ENCODE assay signal across 8 cellular contexts in genomic region chr1:201469645-201470074, GRCh38. TPM values are rescaled to one million over a fixed set of nuclear protein-coding genes. Genes with fewer than 3 reads are reported as not detected.
DNase-seq lines count a peak whose midpoint lies in the region; ATAC-seq and TF ChIP-seq lines count a peak whose summit lies in the region.

No MANE protein-coding gene starts in this region.

- intact Hi-C loops in lower leg skin (cut with DNase I; ENCODE audit: low total_unique reads) = no loop called here

- no peak for ATAC-seq in GM18511 (IDR thresholded peaks at IDR 0.05; ENCODE audit: unreplicated experiment)

- DNase-seq in GM12864 (ENCODE audit: low read depth) (no peak), fibroblast of pulmonary artery (ENCODE audit: low read depth) (no peak), lower leg skin (ENCODE audit: low spot score in 2 of 2) (no peak), NK-92 (lab: John Stamatoyannopoulos, UW; ENCODE audit: unreplicated experiment) (no peak), NCI-H748 (lab: John Stamatoyannopoulos, UW; ENCODE audit: unreplicated experiment) (no peak)

- peaks cover 5% of the 10 kb centered on the region for H3K36me3 ChIP-seq in rectal smooth muscle tissue (ENCODE audit: control insufficient read depth, insufficient read depth, low read length)

- no peak overlapping the region for H3K9ac ChIP-seq in rectal smooth muscle tissue (ENCODE audit: low read length)

- no peaks in the 10 kb centered on the region for H3K27me3 ChIP-seq in rectal smooth muscle tissue (ENCODE audit: control insufficient read depth, insufficient read depth, low read length)

- WGBS in lower leg skin, 2 donors = 53 to 62% methylated on average over 15 to 16 of the region's 16 CpGs

- H3K27ac ChIP-seq in rectal smooth muscle tissue (ENCODE audit: low read depth, low read length) = peak overlapping the region; percentile 98

- TF ChIP-seq CTCF in GM12864 (IDR thresholded peaks at IDR 0.05; ENCODE audit: low read depth, low read length, missing control alignments) (no peak), WI38 (IDR thresholded peaks at IDR 0.05; ENCODE audit: low read depth, low read length) (no peak), fibroblast of pulmonary artery (IDR thresholded peaks at IDR 0.05; ENCODE audit: low read length, missing control alignments) (no peak), lower leg skin (IDR thresholded peaks at IDR 0.05) (no peak)

- no peak for TF ChIP-seq POLR2A in lower leg skin (IDR thresholded peaks at IDR 0.05)

- H3K4me3 ChIP-seq in GM12864 (ENCODE audit: low read depth, low read length) (peak overlapping the region; percentile 82), WI38 (ENCODE audit: low read depth, low read length) (peak overlapping the region; percentile 100), fibroblast of pulmonary artery (replicated peaks; ENCODE audit: low read depth, low read length) (peak overlapping the region; percentile 97), rectal smooth muscle tissue (ENCODE audit: low read length) (peak overlapping the region; percentile 60), lower leg skin (ENCODE audit: low read depth, poor library complexity, severe bottlenecking) (no peak overlapping the region)

- H3K4me1 ChIP-seq in rectal smooth muscle tissue (ENCODE audit: control insufficient read depth, insufficient read depth, low read length) = peaks cover 20% of the 10 kb centered on the region

RNA-seq across cellular contexts. Expression of gene PHLDA3, which starts 0.7 kb away (rescaled TPM):
- 100 to 1,000 TPM in 1 of 4 donors, 10 to 100 TPM in 3; 63.0 to 110 (median 72.1) TPM for total RNA-seq in lower leg skin

RNA-seq across cellular contexts. Expression of gene CSRP1, which starts 37.3 kb away (rescaled TPM):
- 100 to 1,000 TPM; 310 to 627 (median 401) TPM for total RNA-seq in lower leg skin

RNA-seq across cellular contexts. Expression of gene TNNI1, which starts 48.1 kb away (rescaled TPM):
- total RNA-seq in lower leg skin = not detected
